19 cellular contexts compared by ENCODE assay signal in genomic region chr17:59807892-59808509, GRCh38.
DNase-seq lines count a peak whose midpoint lies in the region; ATAC-seq, FAIRE-seq and TF ChIP-seq lines count a peak whose summit lies in the region.
"Had no signal": no experiment of that assay in that cellular context is flagged by ENCODE, and none has a peak within 500 bp of the region (broad histone marks: within the 10 kb centered on the region; RNA-seq: fewer than 3 reads in every experiment).

No MANE protein-coding gene starts in this region.

- H3K4me1 Mint-ChIP-seq in astrocyte (ENCODE audit: low read depth, unreplicated experiment): peaks cover 15% of the 10 kb centered on the region

- H3K27me3 ChIP-seq in left ventricle myocardium inferior (ENCODE audit: low read depth) (no peaks in the 10 kb centered on the region), astrocyte (ENCODE audit: insufficient read depth, low read length) (no peaks in the 10 kb centered on the region), osteoblast (ENCODE audit: insufficient read depth, low read length) (no peaks in the 10 kb centered on the region), vagina (no peaks in the 10 kb centered on the region)

- no peaks in the 10 kb centered on the region for H3K27me3 Mint-ChIP-seq in astrocyte (ENCODE audit: low read depth, unreplicated experiment)
- H3K27me3 Mint-ChIP-seq: activated naive CD4-positive, alpha-beta T cell treated with anti-CD3 and anti-CD28 coated beads, Interleukin-2, amount 10 ng/mL, durations not matched to agents 7 days and 5 days; central memory CD8-positive, alpha-beta T cell; naive B cell had no signal

- intact Hi-C loops in left ventricle myocardium inferior (cut with micrococcal nuclease) (no loop called here), cardiac septum (cut with DNase I) (no loop called here), vagina (cut with DNase I) (no loop called here)

- peak overlapping the region; percentile 33 for H3K9ac ChIP-seq in astrocyte (ENCODE audit: low read length)

- TF ChIP-seq CTCF in left ventricle myocardium inferior (IDR thresholded peaks at IDR 0.05; ENCODE audit: borderline replicate concordance) (no peak), astrocyte (IDR thresholded peaks at IDR 0.05; ENCODE audit: insufficient read depth, low read depth, low read length) (no peak), osteoblast (IDR thresholded peaks at IDR 0.05; ENCODE audit: extremely low read depth, low read depth, low read length) (no peak), vagina (IDR thresholded peaks at IDR 0.05) (no peak)

- H2AFZ ChIP-seq in astrocyte (ENCODE audit: low read depth, low read length) (no peak overlapping the region), osteoblast (ENCODE audit: low read length) (peak overlapping the region; percentile 52)

- H4K20me1 ChIP-seq in astrocyte (ENCODE audit: insufficient read depth, low read length) (no peaks in the 10 kb centered on the region), osteoblast (ENCODE audit: insufficient read depth, low read length) (no peaks in the 10 kb centered on the region)

- peak overlapping the region; percentile 27 for H3K27ac Mint-ChIP-seq in astrocyte (ENCODE audit: unreplicated experiment)
- H3K27ac Mint-ChIP-seq: activated naive CD4-positive, alpha-beta T cell treated with anti-CD3 and anti-CD28 coated beads, Interleukin-2, amount 10 ng/mL, durations not matched to agents 7 days and 5 days had no signal

- H3K4me1 ChIP-seq in left ventricle myocardium inferior: no peaks in the 10 kb centered on the region
- peaks cover 17% of the 10 kb centered on the region for H3K4me1 ChIP-seq in astrocyte (ENCODE audit: insufficient read depth, low read length)
- peaks cover 53% of the 10 kb centered on the region for H3K4me1 ChIP-seq in osteoblast (ENCODE audit: insufficient read depth, low read length)
- peaks cover 8% of the 10 kb centered on the region for H3K4me1 ChIP-seq in vagina

- H3K4me3 ChIP-seq in left ventricle myocardium inferior (no peak overlapping the region), astrocyte (ENCODE audit: insufficient read depth, low read depth, low read length) (no peak overlapping the region), osteoblast (ENCODE audit: insufficient read depth, low read length) (peak overlapping the region; percentile 6), vagina (no peak overlapping the region)

- H3K9me3 Mint-ChIP-seq in astrocyte (ENCODE audit: unreplicated experiment): no peaks in the 10 kb centered on the region
- H3K9me3 Mint-ChIP-seq: activated naive CD4-positive, alpha-beta T cell treated with anti-CD3 and anti-CD28 coated beads, Interleukin-2, amount 10 ng/mL, durations not matched to agents 7 days and 5 days; central memory CD8-positive, alpha-beta T cell; naive B cell had no signal

- TF ChIP-seq POLR2A in vagina (IDR thresholded peaks at IDR 0.05): no peak
- no peak for TF ChIP-seq POLR2A in erythroblast (IDR thresholded peaks at IDR 0.05; ENCODE audit: low read length)

- H3K79me2 ChIP-seq in astrocyte (ENCODE audit: insufficient read depth, low read length) (peaks cover 13% of the 10 kb centered on the region), osteoblast (ENCODE audit: insufficient read depth, low read length) (peaks cover 6% of the 10 kb centered on the region)

- H3K27ac ChIP-seq in left ventricle myocardium inferior (replicated peaks) (peak overlapping the region; percentile 18), astrocyte (ENCODE audit: low read depth, low read length) (no peak overlapping the region), osteoblast (ENCODE audit: low read depth, low read length) (peak overlapping the region; percentile 97), vagina (peak overlapping the region; percentile 20)
- H3K27ac ChIP-seq: HL-60, WERI-Rb-1 had no signal

- H3K4me3 Mint-ChIP-seq in astrocyte (ENCODE audit: unreplicated experiment): no peak overlapping the region
- H3K4me3 Mint-ChIP-seq: activated naive CD4-positive, alpha-beta T cell treated with anti-CD3 and anti-CD28 coated beads, Interleukin-2, amount 10 ng/mL, durations not matched to agents 7 days and 5 days; central memory CD8-positive, alpha-beta T cell had no signal

- FAIRE-seq in astrocyte (lab: Jason Lieb, UNC): peak; percentile 81

- H3K36me3 Mint-ChIP-seq in astrocyte (ENCODE audit: low read depth, unreplicated experiment): peaks cover 7% of the 10 kb centered on the region

- H3K36me3 ChIP-seq in left ventricle myocardium inferior (peaks cover 31% of the 10 kb centered on the region), astrocyte (ENCODE audit: insufficient read depth, low read length) (peaks cover 9% of the 10 kb centered on the region), osteoblast (ENCODE audit: insufficient read depth, low read length) (peaks cover 9% of the 10 kb centered on the region), vagina (peaks cover 0 to 5% of the 10 kb centered on the region in 2 donors)

- ATAC-seq in HG02884 (IDR thresholded peaks at IDR 0.05; ENCODE audit: unreplicated experiment) (no peak), HG02763 (IDR thresholded peaks at IDR 0.05; ENCODE audit: unreplicated experiment) (no peak)

- DNase-seq in left ventricle myocardium inferior (no peak), cardiac septum (ENCODE audit: low spot score) (no peak), astrocyte (ENCODE audit: low read depth) (peak; percentile 44), osteoblast (ENCODE audit: insufficient read length, low spot score, missing footprints) (peak; percentile 37), vagina (ENCODE audit: extremely low spot score in 2 of 2) (no peak), erythroblast (lab: John Stamatoyannopoulos, UW) (no peak)
- DNase-seq: activated naive CD4-positive, alpha-beta T cell treated with anti-CD3 and anti-CD28 coated beads, Interleukin-2, amount 10 ng/mL, durations not matched to agents 7 days and 5 days; DMS53; Kasumi-1; naive B cell; NCI-H1694; NCI-H524; stimulated activated CD4-positive, alpha-beta T cell treated with anti-CD3 and anti-CD28 coated beads, Interleukin-2, amount 100 ng/mL, for 48 hours; SW 1271; WERI-Rb-1 had no signal

- H3K4me2 ChIP-seq in astrocyte (ENCODE audit: low read length) (no peak overlapping the region), osteoblast (ENCODE audit: insufficient read depth, low read length) (peak overlapping the region; percentile 53)

- H3K9me3 ChIP-seq in left ventricle myocardium inferior (replicated peaks) (no peaks in the 10 kb centered on the region), astrocyte (ENCODE audit: insufficient read depth, low read depth, low read length) (no peaks in the 10 kb centered on the region), osteoblast (ENCODE audit: low read depth, low read length) (no peaks in the 10 kb centered on the region), vagina (no peaks in the 10 kb centered on the region)

Comparison
In these comparisons a context has a peak if more than half of its experiments do, and no peak if none do; other contexts are left out.
1. DNase-seq: peak in astrocyte (single experiment) and osteoblast (single experiment); none in left ventricle myocardium inferior (single experiment), cardiac septum (single experiment), vagina (0 of 2) and erythroblast (0 of 2).